In the genomic region with DNA sequence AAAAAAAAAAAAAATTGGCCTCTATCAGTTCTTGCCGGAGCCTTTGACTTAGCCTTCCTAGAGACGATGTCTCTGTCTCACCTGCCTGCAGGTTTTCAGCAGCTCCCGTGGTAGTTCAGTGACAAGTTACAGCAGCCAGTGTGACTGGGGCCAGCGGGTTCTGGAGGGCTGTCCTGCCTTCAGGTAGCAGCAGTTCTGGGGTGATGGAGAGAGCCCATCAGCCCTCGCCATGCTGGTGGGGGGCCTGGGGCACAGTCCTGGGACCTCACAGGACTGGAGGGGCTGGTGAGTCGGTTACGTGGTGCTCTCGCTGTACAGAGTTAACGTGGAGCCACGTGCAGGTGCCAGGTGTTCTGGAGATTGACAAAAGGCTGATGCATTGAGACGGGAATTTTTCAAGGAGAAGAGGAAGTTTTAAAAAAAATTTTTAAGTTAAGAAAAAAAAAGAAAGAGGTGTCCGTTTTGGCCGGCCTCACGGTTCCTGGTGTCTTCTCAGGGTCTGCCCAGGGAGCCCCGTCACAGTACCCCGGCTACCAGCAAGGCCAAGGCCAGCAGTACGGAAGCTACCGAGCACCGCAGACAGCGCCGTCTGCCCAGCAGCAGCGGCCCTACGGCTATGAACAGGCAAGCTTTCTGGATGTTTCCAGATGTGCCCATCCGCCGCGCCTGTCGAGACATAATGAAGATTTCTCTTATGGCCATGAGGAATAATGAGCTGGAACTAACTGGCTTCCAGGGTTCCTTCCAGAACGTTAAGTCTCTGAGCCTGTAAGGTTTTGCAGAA, we compare ENCODE assay signal across 1 cellular context.
TF ChIP-seq lines count a peak whose summit lies in the region.

No MANE protein-coding gene starts in this region.

TF ChIP-seq in H1, 55 proteins besides CTCF, POLR2A, EP300 and RAD21:
- TF ChIP-seq POLR2AphosphoS5 (IDR thresholded peaks at IDR 0.05; ENCODE audit: low read depth, low read length) = no peak
- TF ChIP-seq SAP30 (IDR thresholded peaks at IDR 0.05; ENCODE audit: insufficient read depth, insufficient replicate concordance, low read length) = no peak
- TF ChIP-seq SUZ12 (IDR thresholded peaks at IDR 0.05; ENCODE audit: low read length) = no peak
- no peak for TF ChIP-seq YY1 (IDR thresholded peaks at IDR 0.05; ENCODE audit: low read depth, low read length)
- no peak for TF ChIP-seq EGR1 (IDR thresholded peaks at IDR 0.05; ENCODE audit: borderline replicate concordance, low read depth, low read length)
- TF ChIP-seq RBBP5 (IDR thresholded peaks at IDR 0.05; ENCODE audit: borderline replicate concordance, low read depth, low read length) = no peak
- TF ChIP-seq KDM4A (IDR thresholded peaks at IDR 0.05; ENCODE audit: low read depth, low read length, severe bottlenecking) = no peak
- TF ChIP-seq RNF2 (IDR thresholded peaks at IDR 0.05; ENCODE audit: borderline replicate concordance, low read depth, low read length, missing control alignments, poor library complexity, severe bottlenecking) = no peak
- no peak for TF ChIP-seq CBX8 (IDR thresholded peaks at IDR 0.05; ENCODE audit: borderline replicate concordance, low read depth, low read length)
- TF ChIP-seq SP1 (IDR thresholded peaks at IDR 0.05; ENCODE audit: low read depth, low read length) = no peak
- no peak for TF ChIP-seq GTF2F1 (IDR thresholded peaks at IDR 0.05; ENCODE audit: borderline replicate concordance, low read depth, low read length)
- no peak for TF ChIP-seq TEAD4 (IDR thresholded peaks at IDR 0.05; ENCODE audit: low read depth, low read length)
- no peak for TF ChIP-seq GABPA (IDR thresholded peaks at IDR 0.05; ENCODE audit: borderline replicate concordance, insufficient read depth, low read length)
- no peak for TF ChIP-seq CHD2 (IDR thresholded peaks at IDR 0.05; ENCODE audit: low read length)
